18 cellular contexts compared by ENCODE assay signal in genomic region chr20:46411637-46412036, GRCh38. TPM values are rescaled to one million over a fixed set of nuclear protein-coding genes. Genes with fewer than 3 reads are reported as not detected.
DNase-seq lines count a peak whose midpoint lies in the region; ATAC-seq, FAIRE-seq and TF ChIP-seq lines count a peak whose summit lies in the region.
"Had no signal": no experiment of that assay in that cellular context is flagged by ENCODE, and none has a peak within 500 bp of the region (broad histone marks: within the 10 kb centered on the region; RNA-seq: fewer than 3 reads in every experiment).

No MANE protein-coding gene starts in this region.

- no peak overlapping the region for H4K91ac ChIP-seq in neuronal stem cell (ENCODE audit: low read depth, low read length, poor library complexity)

- no CpG with 5 or more reads among the region's 3 CpGs for WGBS in neuronal stem cell (ENCODE audit: extremely low coverage in 2 of 2, insufficient read length in 2 of 2, insufficient replicate concordance in 1 of 2), 2 donors

- peak; percentile 47 for DNase-seq in DMS53 (lab: John Stamatoyannopoulos, UW)
- DNase-seq in DMS53 treated with DMSO at 0.1 percent for 48 hours (lab: John Stamatoyannopoulos, UW; ENCODE audit: unreplicated experiment): no peak
- DNase-seq in astrocyte (ENCODE audit: low read depth): no peak
- DNase-seq in neuronal stem cell (ENCODE audit: low spot score): no peak

- H3K27ac ChIP-seq in astrocyte (ENCODE audit: low read depth, low read length) (no peak overlapping the region), neuronal stem cell (replicated peaks; ENCODE audit: low read length) (no peak overlapping the region)
- H3K27ac ChIP-seq: 22Rv1, BLaER1, C4-2B had no signal

- ATAC-seq in HG03521 (IDR thresholded peaks at IDR 0.05; ENCODE audit: unreplicated experiment): no peak
- ATAC-seq in GM19324 (IDR thresholded peaks at IDR 0.05; ENCODE audit: low FRiP score, unreplicated experiment): no peak
- ATAC-seq in GM21528 (IDR thresholded peaks at IDR 0.05; ENCODE audit: low FRiP score, unreplicated experiment): no peak

- no peak overlapping the region for H2BK15ac ChIP-seq in neuronal stem cell (ENCODE audit: low read length)

- no peak overlapping the region for H3K9ac ChIP-seq in astrocyte (ENCODE audit: low read length)
- H3K9ac ChIP-seq in neuronal stem cell (ENCODE audit: low read depth, low read length, poor library complexity): no peak overlapping the region
- H3K9ac ChIP-seq: BLaER1 had no signal

- no peak overlapping the region for H3K23ac ChIP-seq in neuronal stem cell (ENCODE audit: low read depth, low read length, poor library complexity)

- no peak for FAIRE-seq in astrocyte (lab: Jason Lieb, UNC)
- FAIRE-seq: A204.1, D721Med, GM12891, H54 had no signal

- no peaks in the 10 kb centered on the region for H3K79me1 ChIP-seq in neuronal stem cell (ENCODE audit: low read depth, low read length)

- H3K4me3 ChIP-seq in astrocyte (ENCODE audit: insufficient read depth, low read depth, low read length) (no peak overlapping the region), neuronal stem cell (ENCODE audit: low read length in 2 of 2) (no peak overlapping the region)
- H3K4me3 ChIP-seq: BLaER1, GM23338, HAP-1 had no signal

- H3K9me3 ChIP-seq in astrocyte (ENCODE audit: insufficient read depth, low read depth, low read length) (no peaks in the 10 kb centered on the region), neuronal stem cell (replicated peaks in 1 of 2; ENCODE audit: control insufficient read depth in 2 of 2, insufficient read depth in 1 of 2, low read depth in 1 of 2, low read length in 2 of 2) (no peaks in the 10 kb centered on the region)
- H3K9me3 ChIP-seq: HAP-1 had no signal

- no peak overlapping the region for H4K8ac ChIP-seq in neuronal stem cell (ENCODE audit: low read depth, low read length)

- no peak overlapping the region for H3K4me3 Mint-ChIP-seq in astrocyte (ENCODE audit: unreplicated experiment)

- no peak overlapping the region for H3K14ac ChIP-seq in neuronal stem cell (ENCODE audit: low read length)

- H3K79me2 ChIP-seq in astrocyte (ENCODE audit: insufficient read depth, low read length): no peaks in the 10 kb centered on the region

- H2BK5ac ChIP-seq in neuronal stem cell (ENCODE audit: low read length): no peak overlapping the region

- no peaks in the 10 kb centered on the region for H4K20me1 ChIP-seq in astrocyte (ENCODE audit: insufficient read depth, low read length)
- H4K20me1 ChIP-seq: BLaER1 had no signal

- no peak overlapping the region for H2BK12ac ChIP-seq in neuronal stem cell (ENCODE audit: low read length)

- H3K36me3 ChIP-seq in astrocyte (ENCODE audit: insufficient read depth, low read length) (no peaks in the 10 kb centered on the region), neuronal stem cell (replicated peaks in 1 of 2; ENCODE audit: control insufficient read depth in 2 of 2, insufficient read depth in 2 of 2, low read length in 2 of 2) (no peaks in the 10 kb centered on the region)
- H3K36me3 ChIP-seq: BLaER1, HAP-1 had no signal

- H3K27me3 Mint-ChIP-seq in astrocyte (ENCODE audit: low read depth, unreplicated experiment): no peaks in the 10 kb centered on the region

- H3K27ac Mint-ChIP-seq in astrocyte (ENCODE audit: unreplicated experiment): peak overlapping the region; percentile 42
- H3K27ac Mint-ChIP-seq: GM23338 had no signal

- H3K4me2 ChIP-seq in astrocyte (ENCODE audit: low read length) (no peak overlapping the region), neuronal stem cell (ENCODE audit: insufficient read depth, low read length, poor library complexity, severe bottlenecking) (no peak overlapping the region)
- H3K4me2 ChIP-seq: GM23338 had no signal

- H3K36me3 Mint-ChIP-seq in astrocyte (ENCODE audit: low read depth, unreplicated experiment): no peaks in the 10 kb centered on the region
- H3K36me3 Mint-ChIP-seq: CD4-positive, CD25-positive, alpha-beta regulatory T cell had no signal

- H3K4me1 Mint-ChIP-seq in astrocyte (ENCODE audit: low read depth, unreplicated experiment): peaks cover 19% of the 10 kb centered on the region

- H2BK120ac ChIP-seq in neuronal stem cell (ENCODE audit: low read depth, low read length): no peak overlapping the region

- H2AK5ac ChIP-seq in neuronal stem cell (ENCODE audit: low read depth, low read length): no peak overlapping the region

- H3K27me3 ChIP-seq in astrocyte (ENCODE audit: insufficient read depth, low read length) (peaks cover 23% of the 10 kb centered on the region), neuronal stem cell (ENCODE audit: control insufficient read depth in 3 of 3, insufficient read depth in 3 of 3, low read depth in 1 of 3, low read length in 3 of 3) (peaks cover 0 to 2% (median 0%) of the 10 kb centered on the region in 3 experiments)
- H3K27me3 ChIP-seq: BLaER1 had no signal

- H2AFZ ChIP-seq in astrocyte (ENCODE audit: low read depth, low read length): no peak overlapping the region
- H2AFZ ChIP-seq in neuronal stem cell (ENCODE audit: low read length): peak overlapping the region; percentile 26
- H2AFZ ChIP-seq: GM23338 had no signal

- peaks cover 4% of the 10 kb centered on the region for H3K9me3 Mint-ChIP-seq in astrocyte (ENCODE audit: unreplicated experiment)
- H3K9me3 Mint-ChIP-seq: GM23338, HFFc6 had no signal

- H3K4me1 ChIP-seq in astrocyte (ENCODE audit: insufficient read depth, low read length) (peaks cover 6% of the 10 kb centered on the region), neuronal stem cell (ENCODE audit: control insufficient read depth in 2 of 2, insufficient read depth in 1 of 2, low read depth in 1 of 2, low read length in 2 of 2) (peaks cover 6 to 16% of the 10 kb centered on the region in 2 donors)
- H3K4me1 ChIP-seq: HAP-1 had no signal

- no peak overlapping the region for H3K18ac ChIP-seq in neuronal stem cell (ENCODE audit: low read length)

- no peak for TF ChIP-seq CTCF in astrocyte (IDR thresholded peaks at IDR 0.05; ENCODE audit: insufficient read depth, low read depth, low read length)

- no peak overlapping the region for H3K4ac ChIP-seq in neuronal stem cell (ENCODE audit: low read length)

RNA-seq across cellular contexts. Expression of gene ELMO2, which starts 5.2 kb away (rescaled TPM):
- 53.4 and 56.7 TPM in 2 replicates for total RNA-seq in astrocyte
- polyA plus RNA-seq in neuronal stem cell (2013, experiment 1 of 2): 34.2 TPM
- 32.1 TPM for polyA plus RNA-seq in neuronal stem cell (2013, experiment 2 of 2)
